Comparison of ENCODE assay signal across 18 cellular contexts in genomic region chr4:23773884-23774636, GRCh38.
"Had no signal": no experiment of that assay in that cellular context is flagged by ENCODE, and none has a peak within 500 bp of the region (broad histone marks: within the 10 kb centered on the region; RNA-seq: fewer than 3 reads in every experiment).

No MANE protein-coding gene starts in this region.

- H3K36me3 Mint-ChIP-seq: naive B cell; stimulated activated effector memory CD8-positive, alpha-beta T cell treated with anti-CD3 and anti-CD28 coated beads, Interleukin-12 subunit alpha, Interleukin-12 subunit beta, amount 100 ng/mL, for 72 hours had no signal

- H3K4me1 Mint-ChIP-seq: naive B cell; stimulated activated effector memory CD8-positive, alpha-beta T cell treated with anti-CD3 and anti-CD28 coated beads, Interleukin-12 subunit alpha, Interleukin-12 subunit beta, amount 100 ng/mL, for 72 hours had no signal

- ATAC-seq: esophagus mucosa; right lobe of liver; stimulated activated effector memory CD8-positive, alpha-beta T cell treated with anti-CD3 and anti-CD28 coated beads, Interleukin-12 subunit alpha, Interleukin-12 subunit beta, amount 100 ng/mL, for 72 hours had no signal

- H3K4me3 Mint-ChIP-seq: naive B cell; nephron; stimulated activated effector memory CD8-positive, alpha-beta T cell treated with anti-CD3 and anti-CD28 coated beads, Interleukin-12 subunit alpha, Interleukin-12 subunit beta, amount 100 ng/mL, for 72 hours; stimulated activated naive CD8-positive, alpha-beta T cell treated with anti-CD3 and anti-CD28 coated beads, Interleukin-15, Interleukin-2, amounts not matched to agents 100 ng/mL and 50 ng/mL, for 24 hours had no signal

- H3K9me3 Mint-ChIP-seq: nephron had no signal

- H3K27me3 ChIP-seq: dorsolateral prefrontal cortex, heart left ventricle, right lobe of liver, tibial artery, upper lobe of left lung, uterus had no signal

- H3K4me3 ChIP-seq: dorsolateral prefrontal cortex, heart left ventricle, psoas muscle, right lobe of liver, tibial artery, upper lobe of left lung, uterus had no signal

- H3K4me1 ChIP-seq: right lobe of liver, tibial artery, upper lobe of left lung, uterus had no signal

- H3K27ac Mint-ChIP-seq: naive B cell; nephron; stimulated activated effector memory CD8-positive, alpha-beta T cell treated with anti-CD3 and anti-CD28 coated beads, Interleukin-12 subunit alpha, Interleukin-12 subunit beta, amount 100 ng/mL, for 72 hours; stimulated activated naive CD8-positive, alpha-beta T cell treated with anti-CD3 and anti-CD28 coated beads, Interleukin-15, Interleukin-2, amounts not matched to agents 100 ng/mL and 50 ng/mL, for 24 hours had no signal

- DNase-seq: dorsolateral prefrontal cortex; effector CD8-positive, alpha-beta T cell; heart left ventricle; hippocampal formation; kidney glomerular epithelial cell; naive B cell; psoas muscle; retina; right lobe of liver; stimulated activated CD4-positive, alpha-beta T cell treated with anti-CD3 and anti-CD28 coated beads, Interleukin-4, amount 100 ng/mL, for 1 hour; stimulated activated CD8-positive, alpha-beta memory T cell treated with anti-CD3 and anti-CD28 coated beads, Interleukin-4, amount 100 ng/mL, for 48 hours; tibial artery; upper lobe of left lung; uterus had no signal

- H3K27ac ChIP-seq: dorsolateral prefrontal cortex, heart left ventricle, psoas muscle, right lobe of liver, tibial artery, upper lobe of left lung, uterus had no signal

- H3K9me3 ChIP-seq: heart left ventricle, psoas muscle, right lobe of liver, tibial artery, upper lobe of left lung, uterus had no signal

- H3K36me3 ChIP-seq: heart left ventricle, right lobe of liver, tibial artery, upper lobe of left lung, uterus had no signal

- H3K27me3 Mint-ChIP-seq: naive B cell; stimulated activated naive CD8-positive, alpha-beta T cell treated with anti-CD3 and anti-CD28 coated beads, Interleukin-15, Interleukin-2, amounts not matched to agents 100 ng/mL and 50 ng/mL, for 24 hours had no signal
